ENCODE assay signal across 1 cellular context in the genomic region with DNA sequence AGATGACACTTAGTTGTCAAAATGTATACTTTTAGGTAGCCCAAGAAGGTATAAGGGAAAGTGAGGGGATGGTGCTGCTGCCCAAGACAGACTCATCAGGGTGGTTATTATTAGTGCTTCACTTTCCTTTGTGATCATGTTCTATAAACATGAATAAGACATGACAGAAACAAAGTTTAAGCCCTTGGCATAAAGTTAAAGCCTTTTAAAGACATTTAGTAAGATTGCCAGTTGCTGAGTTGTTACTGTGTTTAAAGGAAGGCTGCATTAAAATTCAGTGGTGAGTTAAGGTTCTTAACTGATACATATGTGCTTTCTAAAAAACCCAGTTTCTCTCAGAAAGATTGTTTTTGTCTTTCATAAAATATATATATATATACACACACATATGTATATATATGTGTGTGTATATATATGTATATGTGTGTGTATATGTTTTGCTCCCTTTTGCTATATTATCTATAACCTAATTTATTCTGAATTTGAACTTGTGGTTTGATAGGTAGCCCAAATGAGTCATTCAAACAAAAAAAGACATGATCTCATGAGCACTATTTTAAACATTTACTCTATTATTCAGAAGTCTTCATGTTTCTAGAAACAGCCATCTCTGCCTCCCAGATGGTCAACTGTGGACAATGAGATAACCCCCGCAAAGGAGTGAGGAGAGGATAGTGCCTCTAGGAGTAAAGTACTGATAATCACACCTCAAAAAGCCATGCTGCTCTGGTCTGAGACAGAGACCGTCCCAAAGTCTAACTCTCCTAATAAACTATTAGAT.
TF ChIP-seq lines count a peak whose summit lies in the region.

No MANE protein-coding gene starts in this region.

TF ChIP-seq in K562, 482 proteins besides CTCF, POLR2A, EP300 and RAD21 (continued from another document and continues in another):
- TF ChIP-seq ZNF407 (IDR thresholded peaks at IDR 0.05; ENCODE audit: low read depth) = no peak
- TF ChIP-seq, protein P1, sequence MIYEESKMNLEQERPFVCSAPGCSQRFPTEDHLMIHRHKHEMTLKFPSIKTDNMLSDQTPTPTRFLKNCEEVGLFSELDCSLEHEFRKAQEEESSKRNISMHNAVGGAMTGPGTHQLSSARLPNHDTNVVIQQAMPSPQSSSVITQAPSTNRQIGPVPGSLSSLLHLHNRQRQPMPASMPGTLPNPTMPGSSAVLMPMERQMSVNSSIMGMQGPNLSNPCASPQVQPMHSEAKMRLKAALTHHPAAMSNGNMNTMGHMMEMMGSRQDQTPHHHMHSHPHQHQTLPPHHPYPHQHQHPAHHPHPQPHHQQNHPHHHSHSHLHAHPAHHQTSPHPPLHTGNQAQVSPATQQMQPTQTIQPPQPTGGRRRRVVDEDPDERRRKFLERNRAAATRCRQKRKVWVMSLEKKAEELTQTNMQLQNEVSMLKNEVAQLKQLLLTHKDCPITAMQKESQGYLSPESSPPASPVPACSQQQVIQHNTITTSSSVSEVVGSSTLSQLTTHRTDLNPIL (CRISPR knock-in tag; IDR thresholded peaks at IDR 0.05) = no peak
- no peak for TF ChIP-seq KAT7 (CRISPR knock-in tag; IDR thresholded peaks at IDR 0.05; ENCODE audit: borderline replicate concordance)
- peak; percentile 81 for TF ChIP-seq JUND (IDR thresholded peaks at IDR 0.05; ENCODE audit: borderline replicate concordance, low read depth, low read length)
- peak; percentile 84; the same call in 2 of the 3 replicates for TF ChIP-seq JUND (tag; IDR thresholded peaks at IDR 0.05; ENCODE audit: borderline replicate concordance, low read depth, low read length)
- no peak for TF ChIP-seq TCF7L2 (IDR thresholded peaks at IDR 0.05; ENCODE audit: low read depth, low read length)
- TF ChIP-seq, protein P2, sequence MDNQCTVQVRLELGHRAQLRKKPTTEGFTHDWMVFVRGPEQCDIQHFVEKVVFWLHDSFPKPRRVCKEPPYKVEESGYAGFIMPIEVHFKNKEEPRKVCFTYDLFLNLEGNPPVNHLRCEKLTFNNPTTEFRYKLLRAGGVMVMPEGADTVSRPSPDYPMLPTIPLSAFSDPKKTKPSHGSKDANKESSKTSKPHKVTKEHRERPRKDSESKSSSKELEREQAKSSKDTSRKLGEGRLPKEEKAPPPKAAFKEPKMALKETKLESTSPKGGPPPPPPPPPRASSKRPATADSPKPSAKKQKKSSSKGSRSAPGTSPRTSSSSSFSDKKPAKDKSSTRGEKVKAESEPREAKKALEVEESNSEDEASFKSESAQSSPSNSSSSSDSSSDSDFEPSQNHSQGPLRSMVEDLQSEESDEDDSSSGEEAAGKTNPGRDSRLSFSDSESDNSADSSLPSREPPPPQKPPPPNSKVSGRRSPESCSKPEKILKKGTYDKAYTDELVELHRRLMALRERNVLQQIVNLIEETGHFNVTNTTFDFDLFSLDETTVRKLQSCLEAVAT (IDR thresholded peaks at IDR 0.05) = no peak
- no peak for TF ChIP-seq BRD9 (IDR thresholded peaks at IDR 0.05; ENCODE audit: low read depth, partially characterized antibody)
- no peak for TF ChIP-seq ZNF511 (CRISPR knock-in tag; IDR thresholded peaks at IDR 0.05)
- TF ChIP-seq ZNF384 (IDR thresholded peaks at IDR 0.05; ENCODE audit: low read depth, low read length) = no peak
- TF ChIP-seq TAL1 (IDR thresholded peaks at IDR 0.05) = peak; percentile 90
- TF ChIP-seq CHD2 (IDR thresholded peaks at IDR 0.05; ENCODE audit: low read depth, low read length) = no peak
- no peak for TF ChIP-seq MIER1 (IDR thresholded peaks at IDR 0.05; ENCODE audit: low read depth)
- TF ChIP-seq ZNF740 (CRISPR knock-in tag; IDR thresholded peaks at IDR 0.05) = no peak
- TF ChIP-seq ZNF740 (tag; IDR thresholded peaks at IDR 0.05) = no peak
- peak; percentile 39; the same call in 1 of the 2 replicates for TF ChIP-seq DMBX1 (CRISPR knock-in tag; IDR thresholded peaks at IDR 0.05; ENCODE audit: borderline replicate concordance)
- TF ChIP-seq ZBTB34 (CRISPR knock-in tag; IDR thresholded peaks at IDR 0.05) = no peak
- TF ChIP-seq, protein P3, sequence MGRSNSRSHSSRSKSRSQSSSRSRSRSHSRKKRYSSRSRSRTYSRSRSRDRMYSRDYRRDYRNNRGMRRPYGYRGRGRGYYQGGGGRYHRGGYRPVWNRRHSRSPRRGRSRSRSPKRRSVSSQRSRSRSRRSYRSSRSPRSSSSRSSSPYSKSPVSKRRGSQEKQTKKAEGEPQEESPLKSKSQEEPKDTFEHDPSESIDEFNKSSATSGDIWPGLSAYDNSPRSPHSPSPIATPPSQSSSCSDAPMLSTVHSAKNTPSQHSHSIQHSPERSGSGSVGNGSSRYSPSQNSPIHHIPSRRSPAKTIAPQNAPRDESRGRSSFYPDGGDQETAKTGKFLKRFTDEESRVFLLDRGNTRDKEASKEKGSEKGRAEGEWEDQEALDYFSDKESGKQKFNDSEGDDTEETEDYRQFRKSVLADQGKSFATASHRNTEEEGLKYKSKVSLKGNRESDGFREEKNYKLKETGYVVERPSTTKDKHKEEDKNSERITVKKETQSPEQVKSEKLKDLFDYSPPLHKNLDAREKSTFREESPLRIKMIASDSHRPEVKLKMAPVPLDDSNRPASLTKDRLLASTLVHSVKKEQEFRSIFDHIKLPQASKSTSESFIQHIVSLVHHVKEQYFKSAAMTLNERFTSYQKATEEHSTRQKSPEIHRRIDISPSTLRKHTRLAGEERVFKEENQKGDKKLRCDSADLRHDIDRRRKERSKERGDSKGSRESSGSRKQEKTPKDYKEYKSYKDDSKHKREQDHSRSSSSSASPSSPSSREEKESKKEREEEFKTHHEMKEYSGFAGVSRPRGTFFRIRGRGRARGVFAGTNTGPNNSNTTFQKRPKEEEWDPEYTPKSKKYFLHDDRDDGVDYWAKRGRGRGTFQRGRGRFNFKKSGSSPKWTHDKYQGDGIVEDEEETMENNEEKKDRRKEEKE (IDR thresholded peaks at IDR 0.05; ENCODE audit: borderline replicate concordance in 1 of 2, control insufficient read depth in 1 of 2, low read depth in 2 of 2, low read length in 1 of 2) = no peak
- no peak for TF ChIP-seq ETS2 (tag; IDR thresholded peaks at IDR 0.05; ENCODE audit: borderline replicate concordance, poor library complexity, severe bottlenecking)
- TF ChIP-seq GATAD2B (IDR thresholded peaks at IDR 0.05; ENCODE audit: borderline replicate concordance) = 0 out of 2 replicates have a peak, but pooled peaks have one; percentile 22
- no peak for TF ChIP-seq HMG20B (CRISPR knock-in tag; IDR thresholded peaks at IDR 0.05)
- TF ChIP-seq CUX1 (CRISPR knock-in tag; IDR thresholded peaks at IDR 0.05) = no peak
- TF ChIP-seq RAD51 (IDR thresholded peaks at IDR 0.05; ENCODE audit: borderline replicate concordance, low read depth) = no peak
- TF ChIP-seq, protein P4, sequence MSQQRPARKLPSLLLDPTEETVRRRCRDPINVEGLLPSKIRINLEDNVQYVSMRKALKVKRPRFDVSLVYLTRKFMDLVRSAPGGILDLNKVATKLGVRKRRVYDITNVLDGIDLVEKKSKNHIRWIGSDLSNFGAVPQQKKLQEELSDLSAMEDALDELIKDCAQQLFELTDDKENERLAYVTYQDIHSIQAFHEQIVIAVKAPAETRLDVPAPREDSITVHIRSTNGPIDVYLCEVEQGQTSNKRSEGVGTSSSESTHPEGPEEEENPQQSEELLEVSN (IDR thresholded peaks at IDR 0.05; ENCODE audit: borderline replicate concordance in 1 of 2, extremely low read depth in 1 of 2, insufficient read depth in 1 of 2, insufficient read length in 1 of 2, low read depth in 1 of 2, low read length in 1 of 2, poor library complexity in 1 of 2, severe bottlenecking in 1 of 2) = no peak
